In the genomic region with DNA sequence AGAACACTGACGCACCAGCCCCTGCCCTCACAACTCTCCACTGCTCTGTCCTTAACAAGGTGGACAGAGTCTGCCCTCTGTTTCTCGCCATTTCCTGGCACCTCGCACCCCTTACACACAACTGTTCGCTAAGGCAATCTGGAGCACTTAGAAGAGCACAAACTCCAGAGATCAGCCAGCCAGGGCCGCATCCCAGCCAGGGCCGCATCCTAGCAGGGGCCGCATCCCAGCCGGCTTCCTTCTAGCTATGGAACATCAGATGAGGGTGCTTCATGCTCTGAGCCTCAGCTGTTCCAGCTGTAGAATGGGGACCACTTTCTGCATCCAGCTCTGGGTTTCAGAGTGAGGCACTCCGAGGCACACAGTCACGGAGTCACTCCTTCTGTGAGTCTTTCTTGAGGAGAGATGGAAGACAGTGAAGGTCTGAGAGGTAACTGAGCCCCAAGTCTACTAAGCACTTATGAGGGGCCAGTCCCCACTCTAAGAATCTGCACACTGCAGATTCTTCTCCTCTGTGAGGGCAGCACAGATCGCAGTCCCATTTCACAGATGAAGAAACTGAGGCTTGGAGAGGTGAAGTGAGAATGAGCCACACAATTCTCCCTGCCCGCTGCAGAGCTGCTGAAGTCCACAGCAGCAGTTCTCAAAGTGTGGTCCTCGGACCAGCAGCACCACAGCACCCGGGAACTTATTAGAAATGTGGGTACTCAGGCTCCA, we compare ENCODE assay signal across 10 cellular contexts. TPM values are rescaled to one million over a fixed set of nuclear protein-coding genes. Genes with fewer than 3 reads are reported as not detected.
DNase-seq lines count a peak whose midpoint lies in the region; ATAC-seq and TF ChIP-seq lines count a peak whose summit lies in the region.
"Had no signal": no experiment of that assay in that cellular context is flagged by ENCODE, and none has a peak within 500 bp of the region (broad histone marks: within the 10 kb centered on the region; RNA-seq: fewer than 3 reads in every experiment).

No MANE protein-coding gene starts in this region.

- no peaks in the 10 kb centered on the region for H3K27me3 ChIP-seq in GM06990 (replicated peaks; ENCODE audit: control insufficient read depth, insufficient read depth, low read length)
- H3K27me3 ChIP-seq in SU-DHL-6 (ENCODE audit: low read length), result no peaks in the 10 kb centered on the region
- H3K27me3 ChIP-seq in esophagus squamous epithelium, result no peaks in the 10 kb centered on the region
- no peaks in the 10 kb centered on the region for H3K27me3 ChIP-seq in osteoblast (ENCODE audit: insufficient read depth, low read length)

- no peak for TF ChIP-seq POLR2A in esophagus squamous epithelium (IDR thresholded peaks at IDR 0.05)

- ATAC-seq in omental fat pad (ENCODE audit: low FRiP score), result no peak
- no peak for ATAC-seq in HG03039 (IDR thresholded peaks at IDR 0.05; ENCODE audit: unreplicated experiment)

- H3K9me3 ChIP-seq in SU-DHL-6 (ENCODE audit: insufficient read depth, low read length) (no peaks in the 10 kb centered on the region), esophagus squamous epithelium (no peaks in the 10 kb centered on the region), osteoblast (ENCODE audit: low read depth, low read length) (no peaks in the 10 kb centered on the region)

- H3K27ac ChIP-seq in SU-DHL-6 (ENCODE audit: low read depth, low read length) (peak overlapping the region; percentile 74), esophagus squamous epithelium (peak overlapping the region in 3 of 4 donors; percentile 10 to 88 (median 83)), osteoblast (ENCODE audit: low read depth, low read length) (peak overlapping the region; percentile 31)

- H3K4me1 ChIP-seq in esophagus squamous epithelium (peaks cover 7 to 54% (median 34%) of the 10 kb centered on the region in 3 donors), osteoblast (ENCODE audit: insufficient read depth, low read length) (peaks cover 33% of the 10 kb centered on the region)

- H3K9me2 ChIP-seq in SU-DHL-6 (replicated peaks; ENCODE audit: insufficient read depth, low read length), result no peaks in the 10 kb centered on the region

- H3K4me2 ChIP-seq in SU-DHL-6 (ENCODE audit: low read depth, low read length, poor library complexity, severe bottlenecking) (peak overlapping the region; percentile 48), osteoblast (ENCODE audit: insufficient read depth, low read length) (no peak overlapping the region)

- intact Hi-C loops in esophagus squamous epithelium (cut with DNase I), result no loop called here

- H3K36me3 ChIP-seq in GM06990 (ENCODE audit: control insufficient read depth, insufficient read depth, low read length), result peaks cover 2% of the 10 kb centered on the region
- no peaks in the 10 kb centered on the region for H3K36me3 ChIP-seq in SU-DHL-6 (ENCODE audit: low read length)
- no peaks in the 10 kb centered on the region for H3K36me3 ChIP-seq in esophagus squamous epithelium
- H3K36me3 ChIP-seq in osteoblast (ENCODE audit: insufficient read depth, low read length), result peaks cover 24% of the 10 kb centered on the region

- H3K79me2 ChIP-seq in SU-DHL-6 (ENCODE audit: insufficient read depth, low read length) (peaks cover 81% of the 10 kb centered on the region), osteoblast (ENCODE audit: insufficient read depth, low read length) (peaks cover 89% of the 10 kb centered on the region)

- WGBS in esophagus squamous epithelium, 2 donors, result 84 to 95% methylated on average over 7 to 10 of the region's 14 CpGs

- peaks cover 55% of the 10 kb centered on the region for H3F3A ChIP-seq in SU-DHL-6 (ENCODE audit: insufficient read depth)

- DNase-seq in GM06990 (ENCODE audit: extremely low read depth, insufficient read length), result no peak
- DNase-seq in esophagus squamous epithelium (lab: John Stamatoyannopoulos, UW), result no peak
- no peak for DNase-seq in osteoblast (ENCODE audit: insufficient read length, low spot score, missing footprints)
- no peak for DNase-seq in NCI-H1092 treated with DMSO at 0.1 percent for 48 hours (lab: John Stamatoyannopoulos, UW)
- DNase-seq in SKM-1 treated with dmso at 0.1 percent for 144 hours (lab: John Stamatoyannopoulos, UW; ENCODE audit: unreplicated experiment), result no peak
- no peak for DNase-seq in omental fat pad (ENCODE audit: low spot score)
- DNase-seq: NCI-H446, RPMI8226 had no signal

- H4K20me1 ChIP-seq in SU-DHL-6 (ENCODE audit: low read depth, low read length), result no peaks in the 10 kb centered on the region
- peaks cover 61% of the 10 kb centered on the region for H4K20me1 ChIP-seq in osteoblast (ENCODE audit: insufficient read depth, low read length)

- H3K9ac ChIP-seq in SU-DHL-6 (ENCODE audit: low read length), result peak overlapping the region; percentile 29; the same call in 1 of the 2 replicates

- no peak for TF ChIP-seq CTCF in GM06990 (IDR thresholded peaks at IDR 0.05; ENCODE audit: insufficient read depth, low read length, poor library complexity, severe bottlenecking)
- no peak for TF ChIP-seq CTCF in SU-DHL-6 (IDR thresholded peaks at IDR 0.05; ENCODE audit: insufficient read depth, low read length, poor library complexity, severe bottlenecking)
- TF ChIP-seq CTCF in esophagus squamous epithelium (IDR thresholded peaks at IDR 0.05), result no peak
- no peak for TF ChIP-seq CTCF in osteoblast (IDR thresholded peaks at IDR 0.05; ENCODE audit: extremely low read depth, low read depth, low read length)
- TF ChIP-seq CTCF in omental fat pad (IDR thresholded peaks at IDR 0.05), result no peak

- H3K4me3 ChIP-seq in GM06990 (replicated peaks; ENCODE audit: low read depth, low read length) (0 out of 2 replicates have a peak overlapping the region, but pooled peaks have one; percentile 8), SU-DHL-6 (ENCODE audit: insufficient read depth, low read length, poor library complexity, severe bottlenecking) (no peak overlapping the region), esophagus squamous epithelium (no peak overlapping the region), osteoblast (ENCODE audit: insufficient read depth, low read length) (no peak overlapping the region)

- H2AFZ ChIP-seq in SU-DHL-6 (ENCODE audit: low read depth, low read length, severe bottlenecking), result no peak overlapping the region
- no peak overlapping the region for H2AFZ ChIP-seq in osteoblast (ENCODE audit: low read length)

RNA-seq across cellular contexts. Expression of gene COTL1, which starts 20.9 kb away (rescaled TPM):
- total RNA-seq in esophagus squamous epithelium, result 10 to 100 TPM in 3 of 4 donors, 1 to 10 TPM in 1; 7.9 to 34.2 (median 23.4) TPM
- total RNA-seq in osteoblast, result 145 and 170 TPM in 2 replicates
- total RNA-seq in omental fat pad, result 10 to 100 TPM; 55.3 to 95.1 (median 78.4) TPM

RNA-seq across cellular contexts. Expression of gene KLHL36, which starts 51.4 kb away (rescaled TPM):
- total RNA-seq in esophagus squamous epithelium (10 to 100 TPM; 28.7 to 58.6 (median 40.1) TPM), osteoblast (67.5 and 69.1 TPM in 2 replicates), omental fat pad (10 to 100 TPM; 60.0 to 72.2 (median 65.8) TPM)

Comparison
In these comparisons a context has a peak if more than half of its experiments do, and no peak if none do; other contexts are left out.
1. H3K27ac ChIP-seq: peak in every context shown above with its lines; median percentile 83 in esophagus squamous epithelium; 74 in SU-DHL-6; 31 in osteoblast.